9 cellular contexts compared by ENCODE assay signal in the genomic region with DNA sequence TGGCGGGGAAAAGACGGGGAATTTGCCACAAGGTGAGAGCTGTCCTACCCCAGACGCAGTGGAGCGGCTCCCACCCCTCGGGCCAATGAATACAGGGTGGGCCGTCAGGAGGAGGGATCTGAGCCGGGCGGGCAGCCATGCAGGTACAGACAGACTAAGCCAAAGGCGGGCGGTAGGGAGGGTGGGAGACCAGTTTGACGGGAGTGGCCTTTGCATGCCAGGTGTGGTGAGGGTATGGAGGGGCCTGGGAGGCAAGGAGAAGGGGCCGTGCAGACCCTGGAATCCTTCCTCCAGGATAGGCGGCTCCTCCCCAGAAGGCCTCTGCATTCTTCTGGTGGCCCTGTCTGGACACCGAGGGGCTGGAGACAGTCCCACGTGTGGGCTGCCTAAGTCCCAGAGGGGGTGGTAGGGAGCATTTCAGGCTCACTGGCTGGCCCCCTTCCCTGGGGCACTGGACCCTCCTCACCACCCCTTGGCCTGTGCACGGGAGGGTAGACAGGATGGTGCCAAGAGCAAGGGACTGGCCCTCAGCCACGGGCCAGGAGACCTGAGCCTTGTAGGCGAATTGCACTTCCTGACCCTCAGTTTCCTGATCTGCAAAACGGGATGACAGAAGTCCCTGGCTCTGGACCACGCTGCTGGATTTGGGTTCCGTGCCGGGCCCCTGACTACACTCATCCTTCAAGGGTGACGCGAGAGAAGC. TPM values are rescaled to one million over a fixed set of nuclear protein-coding genes. Genes with fewer than 3 reads are reported as not detected.
DNase-seq lines count a peak whose midpoint lies in the region; ATAC-seq and TF ChIP-seq lines count a peak whose summit lies in the region.
"Had no signal": no experiment of that assay in that cellular context is flagged by ENCODE, and none has a peak within 500 bp of the region (broad histone marks: within the 10 kb centered on the region; RNA-seq: fewer than 3 reads in every experiment).

No MANE protein-coding gene starts in this region.

- no peak for TF ChIP-seq POLR2A in heart left ventricle (IDR thresholded peaks at IDR 0.05)

- H3K4me3 Mint-ChIP-seq in activated B cell treated with CpG ODN at 0.5 μM for 24 hours = no peak overlapping the region

- 72 to 84% (median 79%) methylated on average over 23 to 24 of the region's 24 CpGs for WGBS in heart left ventricle, 4 donors

- DNase-seq in activated B cell treated with CpG ODN at 0.5 μM for 24 hours (peak; percentile 14), heart left ventricle (peak in 2 of 5 donors; percentile 21 to 62), H7 (no peak), SKM-1 (lab: John Stamatoyannopoulos, UW; ENCODE audit: unreplicated experiment) (no peak)
- DNase-seq: KG1 had no signal

- no peaks in the 10 kb centered on the region for H3K27me3 Mint-ChIP-seq in activated B cell treated with CpG ODN at 0.5 μM for 24 hours

- H4K20me1 ChIP-seq in BLaER1 treated with 17β-estradiol and CSF1 and Interleukin-3, amounts not matched to agents 10 nM and 100 nM = peaks cover 0 to 47% (median 6%) of the 10 kb centered on the region in 11 experiments; a peak in 9 of 22 replicates

- H3K27me3 ChIP-seq in BLaER1 treated with 17β-estradiol and CSF1 and Interleukin-3, amounts not matched to agents 10 nM and 100 nM = peaks cover 0 to 13% (median 4%) of the 10 kb centered on the region in 11 experiments; a peak in 6 of 22 replicates
- no peaks in the 10 kb centered on the region for H3K27me3 ChIP-seq in heart left ventricle
- H3K27me3 ChIP-seq in parathyroid adenoma (ENCODE audit: control insufficient read depth, insufficient read depth, low read length) = no peaks in the 10 kb centered on the region
- H3K27me3 ChIP-seq in H7 (ENCODE audit: control insufficient read depth, insufficient read depth, low read length) = peaks cover 12% of the 10 kb centered on the region

- intact Hi-C loops in activated B cell treated with CpG ODN at 0.5 μM for 24 hours (cut with micrococcal nuclease) = no loop called here
- intact Hi-C loops in heart left ventricle (cut with DNase I) = loop anchor here in 2 of 10 donors (5.0 kb wide), 2 partner anchors 57 to 72 kb away; no protein-coding TSS in a partner anchor

- H3K27ac ChIP-seq in BLaER1 treated with 17β-estradiol and CSF1 and Interleukin-3, amounts not matched to agents 10 nM and 100 nM = peak overlapping the region in 7 of 11 experiments; percentile 74 to 99 (median 93); a peak in 10 of 22 replicates
- H3K27ac ChIP-seq in heart left ventricle (peak overlapping the region in 11 of 12 donors; percentile 27 to 96 (median 82)), parathyroid adenoma (peak overlapping the region; percentile 95)

- H3K79me2 ChIP-seq in parathyroid adenoma = peaks cover 10% of the 10 kb centered on the region

- H3K4me2 ChIP-seq in BLaER1 treated with 17β-estradiol and CSF1 and Interleukin-3, amounts not matched to agents 10 nM and 100 nM = peak overlapping the region; percentile 93 to 100 (median 99)
- H3K4me2 ChIP-seq in parathyroid adenoma (ENCODE audit: low read length) = no peak overlapping the region

- peak overlapping the region in 5 of 10 experiments; percentile 63 to 88 (median 81); a peak in 8 of 20 replicates for H3K4me3 ChIP-seq in BLaER1 treated with 17β-estradiol and CSF1 and Interleukin-3, amounts not matched to agents 10 nM and 100 nM
- H3K4me3 ChIP-seq in heart left ventricle = peak overlapping the region in 1 of 12 donors; percentile 84
- H3K4me3 ChIP-seq in parathyroid adenoma (ENCODE audit: low read depth, low read length) = no peak overlapping the region
- H3K4me3 ChIP-seq in H7 (ENCODE audit: insufficient read depth, low read depth, low read length) = no peak overlapping the region

- H3K9ac ChIP-seq in BLaER1 treated with 17β-estradiol and CSF1 and Interleukin-3, amounts not matched to agents 10 nM and 100 nM = peak overlapping the region in 9 of 11 experiments; percentile 45 to 96 (median 74); a peak in 11 of 22 replicates
- no peak overlapping the region for H3K9ac ChIP-seq in parathyroid adenoma

- CTCF ChIA-PET in activated B cell treated with CpG ODN at 0.5 μM for 24 hours (lab: Charles Lee) = no interaction called here

- no peaks in the 10 kb centered on the region for H3K36me3 Mint-ChIP-seq in activated B cell treated with CpG ODN at 0.5 μM for 24 hours (ENCODE audit: low read depth)

- H3K9me3 Mint-ChIP-seq in activated B cell treated with CpG ODN at 0.5 μM for 24 hours = no peaks in the 10 kb centered on the region

- H2AFZ ChIP-seq in parathyroid adenoma = no peak overlapping the region

- peaks cover 0 to 24% (median 0%) of the 10 kb centered on the region in 11 experiments; a peak in 6 of 22 replicates for H3K36me3 ChIP-seq in BLaER1 treated with 17β-estradiol and CSF1 and Interleukin-3, amounts not matched to agents 10 nM and 100 nM
- H3K36me3 ChIP-seq in heart left ventricle (peaks cover 0 to 13% (median 0%) of the 10 kb centered on the region in 9 donors), parathyroid adenoma (ENCODE audit: control insufficient read depth, insufficient read depth, low read length) (no peaks in the 10 kb centered on the region), H7 (replicated peaks; ENCODE audit: control insufficient read depth, insufficient read depth, low read length) (no peaks in the 10 kb centered on the region)

- H3K4me1 ChIP-seq in BLaER1 treated with 17β-estradiol and CSF1 and Interleukin-3, amounts not matched to agents 10 nM and 100 nM = peaks cover 75 to 98% (median 96%) of the 10 kb centered on the region in 10 experiments
- H3K4me1 ChIP-seq in heart left ventricle (peaks cover 57 to 93% (median 82%) of the 10 kb centered on the region in 12 donors), parathyroid adenoma (peaks cover 49% of the 10 kb centered on the region)

- H3K27ac Mint-ChIP-seq in activated B cell treated with CpG ODN at 0.5 μM for 24 hours = no peak overlapping the region

- H3K4me1 Mint-ChIP-seq in activated B cell treated with CpG ODN at 0.5 μM for 24 hours = peaks cover 82% of the 10 kb centered on the region

- no peak for TF ChIP-seq CTCF in activated B cell treated with CpG ODN at 0.5 μM for 24 hours (IDR thresholded peaks at IDR 0.05)
- TF ChIP-seq CTCF in heart left ventricle (IDR thresholded peaks at IDR 0.05) = no peak
- TF ChIP-seq CTCF in parathyroid adenoma (IDR thresholded peaks at IDR 0.05) = no peak

- no peaks in the 10 kb centered on the region for H3K9me3 ChIP-seq in BLaER1 treated with 17β-estradiol and CSF1 and Interleukin-3, amounts not matched to agents 10 nM and 100 nM (replicated peaks in 1 of 11)
- H3K9me3 ChIP-seq in heart left ventricle (no peaks in the 10 kb centered on the region), parathyroid adenoma (ENCODE audit: control insufficient read depth, low read length) (no peaks in the 10 kb centered on the region)

- POLR2A ChIA-PET in activated B cell treated with CpG ODN at 0.5 μM for 24 hours (lab: Charles Lee) = interaction anchor here (1.0 to 6.3 kb wide), 2 partner anchors 9 to 17 kb away, joined by 3 to 80 read pairs; no protein-coding TSS in a partner anchor

- ATAC-seq in activated B cell treated with CpG ODN at 0.5 μM for 24 hours (ENCODE audit: low read depth) = no peak
- ATAC-seq in heart left ventricle = no peak
- no peak for ATAC-seq in HG02571 (IDR thresholded peaks at IDR 0.05; ENCODE audit: unreplicated experiment)
- ATAC-seq in HG03378 (IDR thresholded peaks at IDR 0.05; ENCODE audit: unreplicated experiment) = no peak

RNA-seq across cellular contexts. Expression of gene SH3BP2, which starts 2.8 kb away (rescaled TPM):
- 40.4 and 43.2 TPM in 2 replicates for total RNA-seq in activated B cell treated with CpG ODN at 0.5 μM for 24 hours
- total RNA-seq in heart left ventricle = 10 to 100 TPM; 10.4 to 70.2 (median 23.5) TPM
- polyA plus RNA-seq in heart left ventricle = 10 to 100 TPM; 17.1 to 24.5 TPM
- 20.4 and 35.5 TPM in 2 replicates for total RNA-seq in H7 (2014; rRNA removed; shearing (Covaris generic))

RNA-seq across cellular contexts. Expression of gene TNIP2, which starts 39.6 kb away (rescaled TPM):
- total RNA-seq in activated B cell treated with CpG ODN at 0.5 μM for 24 hours (79.1 and 83.2 TPM in 2 replicates), heart left ventricle (10 to 100 TPM; 12.6 to 94.5 (median 23.4) TPM)
- polyA plus RNA-seq in heart left ventricle = 10 to 100 TPM; 21.7 to 37.3 TPM
- total RNA-seq in H7 (2014; rRNA removed; shearing (Covaris generic)) = 44.6 and 51.3 TPM in 2 replicates

RNA-seq across cellular contexts. Expression of gene ADD1, which starts 47.9 kb away (rescaled TPM):
- total RNA-seq in activated B cell treated with CpG ODN at 0.5 μM for 24 hours = 326 and 340 TPM in 2 replicates
- total RNA-seq in heart left ventricle = 100 to 1,000 TPM; 179 to 275 (median 215) TPM
- 100 to 1,000 TPM; 193 to 269 TPM for polyA plus RNA-seq in heart left ventricle
- 201 and 224 TPM in 2 replicates for total RNA-seq in H7 (2014; rRNA removed; shearing (Covaris generic))
